9 cellular contexts compared by ENCODE assay signal in the genomic region with DNA sequence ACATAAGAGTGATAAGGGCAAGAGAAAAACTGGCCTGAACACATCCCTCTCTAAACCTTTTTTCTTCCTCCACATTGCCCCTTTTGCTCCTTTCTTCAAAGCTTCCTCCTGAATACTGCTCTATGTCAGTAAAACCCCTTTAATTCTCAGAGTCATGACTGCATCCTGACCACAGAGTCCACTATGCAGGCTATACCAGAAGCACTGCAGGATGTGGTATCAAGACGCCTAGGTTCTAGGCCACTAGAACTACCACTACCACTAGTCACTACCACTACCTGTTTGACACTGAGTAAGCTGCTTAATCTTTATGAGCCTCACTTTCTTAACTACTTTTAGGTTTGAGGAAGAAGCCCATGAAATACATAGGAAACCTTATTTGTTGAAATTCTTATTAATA. TPM values are rescaled to one million over a fixed set of nuclear protein-coding genes. Genes with fewer than 3 reads are reported as not detected.
DNase-seq lines count a peak whose midpoint lies in the region; ATAC-seq and TF ChIP-seq lines count a peak whose summit lies in the region.
"Had no signal": no experiment of that assay in that cellular context is flagged by ENCODE, and none has a peak within 500 bp of the region (broad histone marks: within the 10 kb centered on the region; RNA-seq: fewer than 3 reads in every experiment).

No MANE protein-coding gene starts in this region.

- H3K27me3 ChIP-seq in GM23338 (ENCODE audit: insufficient read depth): no peaks in the 10 kb centered on the region

- no peaks in the 10 kb centered on the region for H3K9me2 ChIP-seq in GM23338 (ENCODE audit: insufficient read depth)

- POLR2A ChIA-PET in GM10248 (lab: Yijun Ruan, JAX): no interaction called here

- no peak for TF ChIP-seq CTCF in GM23338 (conservative IDR thresholded peaks at IDR 0.05; ENCODE audit: low read depth in 2 of 2)
- no peak for TF ChIP-seq CTCF in GM10248 (IDR thresholded peaks at IDR 0.05; ENCODE audit: control extremely low read depth, extremely low read depth, low read depth, missing control alignments)

- H3K4me1 Mint-ChIP-seq in GM23338: peaks cover 32% of the 10 kb centered on the region

- no peak overlapping the region for H3K4me2 ChIP-seq in GM23338

- peak; percentile 91 for ATAC-seq in GM18861 (IDR thresholded peaks at IDR 0.05; ENCODE audit: unreplicated experiment)
- ATAC-seq in GM21528 (IDR thresholded peaks at IDR 0.05; ENCODE audit: low FRiP score, unreplicated experiment): peak; percentile 82
- peak; percentile 90 for ATAC-seq in HG03469 (IDR thresholded peaks at IDR 0.05; ENCODE audit: unreplicated experiment)
- ATAC-seq in GM23338: no peak

- peaks cover 70% of the 10 kb centered on the region for H3K79me2 ChIP-seq in GM23338 (replicated peaks; ENCODE audit: insufficient read depth)

- no peak overlapping the region for H3K27ac ChIP-seq in GM23338 (ENCODE audit: low read depth)

- H3K27me3 Mint-ChIP-seq in GM23338 (ENCODE audit: insufficient read depth, low read depth, poor library complexity): no peaks in the 10 kb centered on the region

- 0 out of 3 replicates have a peak, but pooled peaks cover 3% of the 10 kb centered on the region for H3K36me3 Mint-ChIP-seq in GM23338 (ENCODE audit: low read depth)

- H4K20me1 ChIP-seq in GM23338 (replicated peaks; ENCODE audit: insufficient read depth): no peaks in the 10 kb centered on the region; the same call in 1 of the 2 replicates

- no peak overlapping the region for H3K4me3 ChIP-seq in GM23338

- no peaks in the 10 kb centered on the region for H3K9me3 Mint-ChIP-seq in GM23338

- H3K36me3 ChIP-seq in GM23338 (ENCODE audit: insufficient read depth): no peaks in the 10 kb centered on the region; the same call in 1 of the 2 replicates

- no peak overlapping the region for H2AFZ ChIP-seq in GM23338

- peak; percentile 20 for DNase-seq in kidney tubule cell (ENCODE audit: low spot score)
- DNase-seq in GM23338 (ENCODE audit: low spot score): no peak
- no peak for DNase-seq in NCI-H226
- no peak for DNase-seq in NCI-H1092 treated with DMSO at 0.1 percent for 48 hours (lab: John Stamatoyannopoulos, UW)
- DNase-seq in GM10248 (ENCODE audit: extremely low spot score): no peak
- DNase-seq: NCI-H1417 had no signal

- H3K27ac Mint-ChIP-seq in GM23338: no peak overlapping the region

- CTCF ChIA-PET in GM10248 (lab: Yijun Ruan, JAX): interaction anchor here (1.4 to 2.6 kb wide), 2 partner anchors 10 to 16 kb away, joined by 4 to 8 read pairs; no protein-coding TSS in a partner anchor

- H3F3A ChIP-seq in GM23338 (replicated peaks; ENCODE audit: low read depth): no peaks in the 10 kb centered on the region

- peaks cover 6% of the 10 kb centered on the region; the same call in 1 of the 2 replicates for H3K4me1 ChIP-seq in GM23338 (ENCODE audit: insufficient read depth)

- no peak overlapping the region for H3K4me3 Mint-ChIP-seq in GM23338

TF ChIP-seq in GM23338, 12 proteins besides CTCF, POLR2A, EP300 and RAD21 (continues in another document):
- TF ChIP-seq CREB1 (CRISPR knock-in tag; IDR thresholded peaks at IDR 0.05; ENCODE audit: low read depth) (no peak), JUNB (IDR thresholded peaks at IDR 0.05; ENCODE audit: unreplicated experiment) (no peak), STAT1 (IDR thresholded peaks at IDR 0.05; ENCODE audit: unreplicated experiment) (no peak), ZNF331 (CRISPR knock-in tag; IDR thresholded peaks at IDR 0.05; ENCODE audit: low read depth) (no peak), EZH2 (IDR thresholded peaks at IDR 0.05; ENCODE audit: low read depth, unreplicated experiment) (no peak), NANOG (IDR thresholded peaks at IDR 0.05; ENCODE audit: borderline replicate concordance) (no peak), POLR2AphosphoS5 (IDR thresholded peaks at IDR 0.05; ENCODE audit: low read depth) (no peak), ZNF114 (CRISPR knock-in tag; IDR thresholded peaks at IDR 0.05) (no peak), EZH2phosphoT487 (IDR thresholded peaks at IDR 0.05; ENCODE audit: unreplicated experiment) (no peak)
- TF ChIP-seq, protein P1, sequence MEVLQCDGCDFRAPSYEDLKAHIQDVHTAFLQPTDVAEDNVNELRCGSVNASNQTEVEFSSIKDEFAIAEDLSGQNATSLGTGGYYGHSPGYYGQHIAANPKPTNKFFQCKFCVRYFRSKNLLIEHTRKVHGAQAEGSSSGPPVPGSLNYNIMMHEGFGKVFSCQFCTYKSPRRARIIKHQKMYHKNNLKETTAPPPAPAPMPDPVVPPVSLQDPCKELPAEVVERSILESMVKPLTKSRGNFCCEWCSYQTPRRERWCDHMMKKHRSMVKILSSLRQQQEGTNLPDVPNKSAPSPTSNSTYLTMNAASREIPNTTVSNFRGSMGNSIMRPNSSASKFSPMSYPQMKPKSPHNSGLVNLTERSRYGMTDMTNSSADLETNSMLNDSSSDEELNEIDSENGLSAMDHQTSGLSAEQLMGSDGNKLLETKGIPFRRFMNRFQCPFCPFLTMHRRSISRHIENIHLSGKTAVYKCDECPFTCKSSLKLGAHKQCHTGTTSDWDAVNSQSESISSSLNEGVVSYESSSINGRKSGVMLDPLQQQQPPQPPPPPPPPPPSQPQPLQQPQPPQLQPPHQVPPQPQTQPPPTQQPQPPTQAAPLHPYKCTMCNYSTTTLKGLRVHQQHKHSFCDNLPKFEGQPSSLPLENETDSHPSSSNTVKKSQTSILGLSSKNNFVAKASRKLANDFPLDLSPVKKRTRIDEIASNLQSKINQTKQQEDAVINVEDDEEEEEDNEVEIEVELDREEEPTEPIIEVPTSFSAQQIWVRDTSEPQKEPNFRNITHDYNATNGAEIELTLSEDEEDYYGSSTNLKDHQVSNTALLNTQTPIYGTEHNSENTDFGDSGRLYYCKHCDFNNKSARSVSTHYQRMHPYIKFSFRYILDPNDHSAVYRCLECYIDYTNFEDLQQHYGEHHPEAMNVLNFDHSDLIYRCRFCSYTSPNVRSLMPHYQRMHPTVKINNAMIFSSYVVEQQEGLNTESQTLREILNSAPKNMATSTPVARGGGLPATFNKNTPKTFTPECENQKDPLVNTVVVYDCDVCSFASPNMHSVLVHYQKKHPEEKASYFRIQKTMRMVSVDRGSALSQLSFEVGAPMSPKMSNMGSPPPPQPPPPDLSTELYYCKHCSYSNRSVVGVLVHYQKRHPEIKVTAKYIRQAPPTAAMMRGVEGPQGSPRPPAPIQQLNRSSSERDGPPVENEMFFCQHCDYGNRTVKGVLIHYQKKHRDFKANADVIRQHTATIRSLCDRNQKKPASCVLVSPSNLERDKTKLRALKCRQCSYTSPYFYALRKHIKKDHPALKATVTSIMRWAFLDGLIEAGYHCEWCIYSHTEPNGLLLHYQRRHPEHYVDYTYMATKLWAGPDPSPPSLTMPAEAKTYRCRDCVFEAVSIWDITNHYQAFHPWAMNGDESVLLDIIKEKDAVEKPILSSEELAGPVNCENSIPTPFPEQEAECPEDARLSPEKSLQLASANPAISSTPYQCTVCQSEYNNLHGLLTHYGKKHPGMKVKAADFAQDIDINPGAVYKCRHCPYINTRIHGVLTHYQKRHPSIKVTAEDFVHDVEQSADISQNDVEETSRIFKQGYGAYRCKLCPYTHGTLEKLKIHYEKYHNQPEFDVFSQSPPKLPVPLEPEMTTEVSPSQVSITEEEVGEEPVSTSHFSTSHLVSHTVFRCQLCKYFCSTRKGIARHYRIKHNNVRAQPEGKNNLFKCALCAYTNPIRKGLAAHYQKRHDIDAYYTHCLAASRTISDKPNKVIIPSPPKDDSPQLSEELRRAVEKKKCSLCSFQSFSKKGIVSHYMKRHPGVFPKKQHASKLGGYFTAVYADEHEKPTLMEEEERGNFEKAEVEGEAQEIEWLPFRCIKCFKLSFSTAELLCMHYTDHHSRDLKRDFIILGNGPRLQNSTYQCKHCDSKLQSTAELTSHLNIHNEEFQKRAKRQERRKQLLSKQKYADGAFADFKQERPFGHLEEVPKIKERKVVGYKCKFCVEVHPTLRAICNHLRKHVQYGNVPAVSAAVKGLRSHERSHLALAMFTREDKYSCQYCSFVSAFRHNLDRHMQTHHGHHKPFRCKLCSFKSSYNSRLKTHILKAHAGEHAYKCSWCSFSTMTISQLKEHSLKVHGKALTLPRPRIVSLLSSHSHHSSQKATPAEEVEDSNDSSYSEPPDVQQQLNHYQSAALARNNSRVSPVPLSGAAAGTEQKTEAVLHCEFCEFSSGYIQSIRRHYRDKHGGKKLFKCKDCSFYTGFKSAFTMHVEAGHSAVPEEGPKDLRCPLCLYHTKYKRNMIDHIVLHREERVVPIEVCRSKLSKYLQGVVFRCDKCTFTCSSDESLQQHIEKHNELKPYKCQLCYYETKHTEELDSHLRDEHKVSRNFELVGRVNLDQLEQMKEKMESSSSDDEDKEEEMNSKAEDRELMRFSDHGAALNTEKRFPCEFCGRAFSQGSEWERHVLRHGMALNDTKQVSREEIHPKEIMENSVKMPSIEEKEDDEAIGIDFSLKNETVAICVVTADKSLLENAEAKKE (CRISPR knock-in tag; IDR thresholded peaks at IDR 0.05): no peak
- TF ChIP-seq, protein P2, sequence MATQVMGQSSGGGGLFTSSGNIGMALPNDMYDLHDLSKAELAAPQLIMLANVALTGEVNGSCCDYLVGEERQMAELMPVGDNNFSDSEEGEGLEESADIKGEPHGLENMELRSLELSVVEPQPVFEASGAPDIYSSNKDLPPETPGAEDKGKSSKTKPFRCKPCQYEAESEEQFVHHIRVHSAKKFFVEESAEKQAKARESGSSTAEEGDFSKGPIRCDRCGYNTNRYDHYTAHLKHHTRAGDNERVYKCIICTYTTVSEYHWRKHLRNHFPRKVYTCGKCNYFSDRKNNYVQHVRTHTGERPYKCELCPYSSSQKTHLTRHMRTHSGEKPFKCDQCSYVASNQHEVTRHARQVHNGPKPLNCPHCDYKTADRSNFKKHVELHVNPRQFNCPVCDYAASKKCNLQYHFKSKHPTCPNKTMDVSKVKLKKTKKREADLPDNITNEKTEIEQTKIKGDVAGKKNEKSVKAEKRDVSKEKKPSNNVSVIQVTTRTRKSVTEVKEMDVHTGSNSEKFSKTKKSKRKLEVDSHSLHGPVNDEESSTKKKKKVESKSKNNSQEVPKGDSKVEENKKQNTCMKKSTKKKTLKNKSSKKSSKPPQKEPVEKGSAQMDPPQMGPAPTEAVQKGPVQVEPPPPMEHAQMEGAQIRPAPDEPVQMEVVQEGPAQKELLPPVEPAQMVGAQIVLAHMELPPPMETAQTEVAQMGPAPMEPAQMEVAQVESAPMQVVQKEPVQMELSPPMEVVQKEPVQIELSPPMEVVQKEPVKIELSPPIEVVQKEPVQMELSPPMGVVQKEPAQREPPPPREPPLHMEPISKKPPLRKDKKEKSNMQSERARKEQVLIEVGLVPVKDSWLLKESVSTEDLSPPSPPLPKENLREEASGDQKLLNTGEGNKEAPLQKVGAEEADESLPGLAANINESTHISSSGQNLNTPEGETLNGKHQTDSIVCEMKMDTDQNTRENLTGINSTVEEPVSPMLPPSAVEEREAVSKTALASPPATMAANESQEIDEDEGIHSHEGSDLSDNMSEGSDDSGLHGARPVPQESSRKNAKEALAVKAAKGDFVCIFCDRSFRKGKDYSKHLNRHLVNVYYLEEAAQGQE (IDR thresholded peaks at IDR 0.05; ENCODE audit: unreplicated experiment): no peak

RNA-seq across cellular contexts. Expression of a gene that starts 38.7 kb away (rescaled TPM):
- total RNA-seq in GM23338 (2014; rRNA removed; shearing (Covaris generic)): 23.1 and 28.2 TPM in 2 replicates
- 34.2 and 35.9 TPM in 2 replicates for polyA plus RNA-seq in GM23338 (2016; fragmentation: Nextera tagmentation; extraction: Ambion mirVana)
